In genomic region chr10:86958831-86959736, GRCh38 we compare ENCODE assay signal across 8 cellular contexts. TPM values are rescaled to one million over a fixed set of nuclear protein-coding genes. Genes with fewer than 3 reads are reported as not detected.
A peak's percentile ranks its signal among the peaks of the same experiment; 100 is the strongest.
DNase-seq lines count a peak whose midpoint lies in the region; ATAC-seq and TF ChIP-seq lines count a peak whose summit lies in the region.

No MANE protein-coding gene starts in this region.

- peak in 1 of 4 donors; percentile 7 for DNase-seq in body of pancreas
- peak; percentile 79 for DNase-seq in iris pigment epithelial cell (ENCODE audit: low read depth)
- DNase-seq in substantia nigra (lab: John Stamatoyannopoulos, UW): peak in 1 of 49 donors; percentile 28
- no peak for DNase-seq in GM10266 (ENCODE audit: extremely low spot score)
- DNase-seq in SIG-M5 treated with dmso at 0.1 percent for 504 hours (lab: John Stamatoyannopoulos, UW; ENCODE audit: unreplicated experiment): no peak
- no peak for DNase-seq in NCI-H2107 treated with DMSO at 0.1 percent for 48 hours (lab: John Stamatoyannopoulos, UW; ENCODE audit: unreplicated experiment)

- ATAC-seq in body of pancreas: peak; percentile 21
- ATAC-seq in GM19351 (IDR thresholded peaks at IDR 0.05; ENCODE audit: unreplicated experiment): no peak

- H3K27me3 ChIP-seq in HUES6 (ENCODE audit: control insufficient read depth, insufficient read depth, low read length) (no peaks in the 10 kb centered on the region), body of pancreas (no peaks in the 10 kb centered on the region)

- H3K36me3 ChIP-seq in HUES6 (ENCODE audit: control insufficient read depth, insufficient read depth, low read length) (no peaks in the 10 kb centered on the region), body of pancreas (replicated peaks in 1 of 2; ENCODE audit: insufficient read depth in 1 of 2, low read depth in 2 of 2) (no peaks in the 10 kb centered on the region)

- no peak overlapping the region for H3K4me3 ChIP-seq in HUES6 (ENCODE audit: low read depth, low read length)
- no peak overlapping the region for H3K4me3 ChIP-seq in body of pancreas

- intact Hi-C loops in body of pancreas (cut with DNase I): no loop called here

- TF ChIP-seq POLR2A in body of pancreas (IDR thresholded peaks at IDR 0.05): no peak

- H3K9ac ChIP-seq in HUES6 (ENCODE audit: low read length): peak overlapping the region; percentile 8

- 64 to 65% methylated on average over 7 to 17 of the region's 17 CpGs for WGBS in body of pancreas, 2 donors

- TF ChIP-seq CTCF in body of pancreas (IDR thresholded peaks at IDR 0.05) (no peak), GM10266 (IDR thresholded peaks at IDR 0.05; ENCODE audit: control insufficient read depth, insufficient read depth, low read depth, missing control alignments) (no peak)

- no peaks in the 10 kb centered on the region for H3K9me3 ChIP-seq in HUES6 (ENCODE audit: control insufficient read depth, insufficient read depth, low read depth, low read length)
- H3K9me3 ChIP-seq in body of pancreas: no peaks in the 10 kb centered on the region

- peak overlapping the region; percentile 13; the same call in 1 of the 2 replicates for H3K27ac ChIP-seq in HUES6 (ENCODE audit: low read depth, low read length)
- H3K27ac ChIP-seq in body of pancreas: peak overlapping the region in 2 of 4 donors; percentile 22 to 49
- peak overlapping the region; percentile 26 for H3K27ac ChIP-seq in substantia nigra (ENCODE audit: low read depth, low read length, poor library complexity, severe bottlenecking)

- H3K4me1 ChIP-seq in HUES6 (ENCODE audit: control insufficient read depth, insufficient read depth, low read length): peaks cover 72% of the 10 kb centered on the region
- peaks cover 18% of the 10 kb centered on the region for H3K4me1 ChIP-seq in body of pancreas

RNA-seq across cellular contexts. Expression of gene SNCG, which starts 0.7 kb away (rescaled TPM):
- 1 to 10 TPM; 2.6 to 3.0 TPM for total RNA-seq in body of pancreas

RNA-seq across cellular contexts. Expression of gene MMRN2, which starts 1.7 kb away (rescaled TPM):
- total RNA-seq in body of pancreas: 10 to 100 TPM; 16.8 to 17.4 TPM

RNA-seq across cellular contexts. Expression of gene ADIRF, which starts 9.2 kb away (rescaled TPM):
- total RNA-seq in body of pancreas: 100 to 1,000 TPM; 113 to 115 TPM
